ENCODE assay signal across 1 cellular context in genomic region chr21:35648512-35648911, GRCh38.
TF ChIP-seq lines count a peak whose summit lies in the region.

No MANE protein-coding gene starts in this region.

TF ChIP-seq in GM12878, 131 proteins besides CTCF, POLR2A, EP300 and RAD21 (continued from another document):
- TF ChIP-seq, protein P1, sequence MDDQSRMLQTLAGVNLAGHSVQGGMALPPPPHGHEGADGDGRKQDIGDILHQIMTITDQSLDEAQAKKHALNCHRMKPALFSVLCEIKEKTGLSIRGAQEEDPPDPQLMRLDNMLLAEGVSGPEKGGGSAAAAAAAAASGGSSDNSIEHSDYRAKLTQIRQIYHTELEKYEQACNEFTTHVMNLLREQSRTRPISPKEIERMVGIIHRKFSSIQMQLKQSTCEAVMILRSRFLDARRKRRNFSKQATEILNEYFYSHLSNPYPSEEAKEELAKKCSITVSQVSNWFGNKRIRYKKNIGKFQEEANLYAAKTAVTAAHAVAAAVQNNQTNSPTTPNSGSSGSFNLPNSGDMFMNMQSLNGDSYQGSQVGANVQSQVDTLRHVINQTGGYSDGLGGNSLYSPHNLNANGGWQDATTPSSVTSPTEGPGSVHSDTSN (IDR thresholded peaks at IDR 0.05; ENCODE audit: insufficient replicate concordance, low read depth, low read length): no peak
- TF ChIP-seq RB1 (IDR thresholded peaks at IDR 0.05; ENCODE audit: borderline replicate concordance) (no peak), EZH2 (IDR thresholded peaks at IDR 0.05; ENCODE audit: borderline replicate concordance, control insufficient read depth, low read depth, low read length) (no peak), SUZ12 (IDR thresholded peaks at IDR 0.05; ENCODE audit: unreplicated experiment) (no peak)
